Comparison of ENCODE assay signal across 9 cellular contexts in genomic region chr4:55124337-55125076, GRCh38. TPM values are rescaled to one million over a fixed set of nuclear protein-coding genes. Genes with fewer than 3 reads are reported as not detected.
DNase-seq lines count a peak whose midpoint lies in the region; ATAC-seq lines count a peak whose summit lies in the region.
"Had no signal": no experiment of that assay in that cellular context is flagged by ENCODE, and none has a peak within 500 bp of the region (broad histone marks: within the 10 kb centered on the region; RNA-seq: fewer than 3 reads in every experiment).

No MANE protein-coding gene starts in this region.

- H3K27ac Mint-ChIP-seq in activated T-cell treated with anti-CD3 and anti-CD28 coated beads, Interleukin-2, amount 50 U/mL, for 72 hours = no peak overlapping the region
- H3K27ac Mint-ChIP-seq: activated CD4-positive, alpha-beta T cell treated with anti-CD3 and anti-CD28 coated beads for 36 hours had no signal

- H3K27ac ChIP-seq in neuronal stem cell (replicated peaks; ENCODE audit: low read length) (no peak overlapping the region), aorta (ENCODE audit: low read depth in 1 of 2, low read length in 2 of 2) (no peak overlapping the region)

- H3K18ac ChIP-seq in neuronal stem cell (ENCODE audit: low read length) = peak overlapping the region; percentile 38

- peak overlapping the region; percentile 75 for H2BK5ac ChIP-seq in neuronal stem cell (ENCODE audit: low read length)

- intact Hi-C loops in left ventricle myocardium superior (cut with micrococcal nuclease) (no loop called here), aorta (cut with DNase I) (loop anchor here in 1 of 2 donors (10.0 kb wide), 1 partner anchor 110 kb away; no protein-coding TSS in a partner anchor)

- peak overlapping the region; percentile 54 to 77 for H3K4me3 ChIP-seq in neuronal stem cell (ENCODE audit: low read length in 2 of 2)
- peak overlapping the region in 1 of 2 donors; percentile 37 for H3K4me3 ChIP-seq in aorta (ENCODE audit: low read length in 2 of 2)

- peak overlapping the region; percentile 23 for H3K4ac ChIP-seq in neuronal stem cell (ENCODE audit: low read length)

- peak overlapping the region; percentile 100 for H3K4me2 ChIP-seq in neuronal stem cell (ENCODE audit: insufficient read depth, low read length, poor library complexity, severe bottlenecking)

- H4K8ac ChIP-seq in neuronal stem cell (ENCODE audit: low read depth, low read length) = no peak overlapping the region

- no CpG with 5 or more reads among the region's 34 CpGs for WGBS in neuronal stem cell (ENCODE audit: extremely low coverage in 2 of 2, insufficient read length in 2 of 2, insufficient replicate concordance in 1 of 2), 2 donors
- 24 to 38% methylated on average over 34 of the region's 34 CpGs for WGBS in aorta, 2 donors

- H3K4me1 ChIP-seq in neuronal stem cell (ENCODE audit: control insufficient read depth in 2 of 2, insufficient read depth in 1 of 2, low read depth in 1 of 2, low read length in 2 of 2) = peaks cover 6% of the 10 kb centered on the region in 2 donors
- peaks cover 0 to 3% of the 10 kb centered on the region in 2 donors for H3K4me1 ChIP-seq in aorta (ENCODE audit: control insufficient read depth in 1 of 2, insufficient read depth in 2 of 2, low read length in 2 of 2)

- peak overlapping the region; percentile 31 for H3K14ac ChIP-seq in neuronal stem cell (ENCODE audit: low read length)

- H3K9me3 Mint-ChIP-seq in activated T-cell treated with anti-CD3 and anti-CD28 coated beads, Interleukin-2, amount 50 U/mL, for 72 hours = no peaks in the 10 kb centered on the region

- H3K27me3 ChIP-seq in neuronal stem cell (ENCODE audit: control insufficient read depth in 3 of 3, insufficient read depth in 3 of 3, low read depth in 1 of 3, low read length in 3 of 3) (peaks cover 9 to 27% (median 26%) of the 10 kb centered on the region in 3 experiments), aorta (ENCODE audit: control insufficient read depth in 1 of 2, insufficient read depth in 2 of 2, low read length in 1 of 2) (no peaks in the 10 kb centered on the region)

- H2BK12ac ChIP-seq in neuronal stem cell (ENCODE audit: low read length) = no peak overlapping the region

- peak overlapping the region; percentile 95 for H2AFZ ChIP-seq in neuronal stem cell (ENCODE audit: low read length)

- H3K36me3 ChIP-seq in neuronal stem cell (replicated peaks in 1 of 2; ENCODE audit: control insufficient read depth in 2 of 2, insufficient read depth in 2 of 2, low read length in 2 of 2) (no peaks in the 10 kb centered on the region), aorta (ENCODE audit: control insufficient read depth in 1 of 2, insufficient read depth in 2 of 2, low read length in 1 of 2) (no peaks in the 10 kb centered on the region)

- no peaks in the 10 kb centered on the region for H3K36me3 Mint-ChIP-seq in activated T-cell treated with anti-CD3 and anti-CD28 coated beads, Interleukin-2, amount 50 U/mL, for 72 hours (ENCODE audit: insufficient read depth in 2 of 2)

- H3K9me3 ChIP-seq in neuronal stem cell (replicated peaks in 1 of 2; ENCODE audit: control insufficient read depth in 2 of 2, insufficient read depth in 1 of 2, low read depth in 1 of 2, low read length in 2 of 2) = no peaks in the 10 kb centered on the region
- no peaks in the 10 kb centered on the region for H3K9me3 ChIP-seq in aorta (ENCODE audit: control insufficient read depth, low read length)

- H2BK15ac ChIP-seq in neuronal stem cell (ENCODE audit: low read length) = no peak overlapping the region

- H3K4me3 Mint-ChIP-seq in activated T-cell treated with anti-CD3 and anti-CD28 coated beads, Interleukin-2, amount 50 U/mL, for 72 hours = peak overlapping the region in 1 of 2 donors; percentile 42
- H3K4me3 Mint-ChIP-seq: activated CD4-positive, alpha-beta T cell treated with anti-CD3 and anti-CD28 coated beads for 36 hours had no signal

- no peak overlapping the region for H2AK5ac ChIP-seq in neuronal stem cell (ENCODE audit: low read depth, low read length)

- peaks cover 10% of the 10 kb centered on the region for H3K4me1 Mint-ChIP-seq in activated T-cell treated with anti-CD3 and anti-CD28 coated beads, Interleukin-2, amount 50 U/mL, for 72 hours (ENCODE audit: low read depth)

- no peak overlapping the region for H4K91ac ChIP-seq in neuronal stem cell (ENCODE audit: low read depth, low read length, poor library complexity)

- peak overlapping the region; percentile 65 for H3K23ac ChIP-seq in neuronal stem cell (ENCODE audit: low read depth, low read length, poor library complexity)

- H3K79me1 ChIP-seq in neuronal stem cell (ENCODE audit: low read depth, low read length) = no peaks in the 10 kb centered on the region

- peaks cover 65% of the 10 kb centered on the region for H3K27me3 Mint-ChIP-seq in activated T-cell treated with anti-CD3 and anti-CD28 coated beads, Interleukin-2, amount 50 U/mL, for 72 hours (ENCODE audit: low read depth)

- ATAC-seq in left ventricle myocardium superior (peak; percentile 57), aorta (ENCODE audit: low FRiP score) (peak; percentile 47), HG03457 (IDR thresholded peaks at IDR 0.05; ENCODE audit: unreplicated experiment) (no peak)
- no peak for ATAC-seq in activated T-cell treated with anti-CD3 and anti-CD28 coated beads, Interleukin-2, amount 50 U/mL, for 72 hours (replicated peaks in 1 of 2)
- ATAC-seq: activated CD4-positive, alpha-beta T cell treated with anti-CD3 and anti-CD28 coated beads for 36 hours had no signal

- H3K9ac ChIP-seq in neuronal stem cell (ENCODE audit: low read depth, low read length, poor library complexity) = peak overlapping the region; percentile 12

- peak; percentile 2 for DNase-seq in stimulated activated CD4-positive, alpha-beta T cell treated with anti-CD3 and anti-CD28 coated beads, Interleukin-15, amount 100 ng/mL, for 24 hours
- no peak for DNase-seq in stimulated activated CD4-positive, alpha-beta T cell treated with anti-CD3 and anti-CD28 coated beads, Interleukin-4, amount 100 ng/mL, for 24 hours
- DNase-seq in left ventricle myocardium superior (peak; percentile 31), neuronal stem cell (ENCODE audit: low spot score) (peak; percentile 8), aorta (no peak), Ammon's horn (ENCODE audit: low spot score) (no peak)
- DNase-seq in activated T-cell treated with anti-CD3 and anti-CD28 coated beads, Interleukin-2, amount 50 U/mL, for 72 hours = no peak
- DNase-seq: activated CD4-positive, alpha-beta T cell treated with anti-CD3 and anti-CD28 coated beads for 36 hours had no signal

- H2BK120ac ChIP-seq in neuronal stem cell (ENCODE audit: low read depth, low read length) = no peak overlapping the region

RNA-seq across cellular contexts. Expression of gene KDR, which starts 0.9 kb away (rescaled TPM):
- total RNA-seq in left ventricle myocardium superior (21.2 TPM), aorta (10 to 100 TPM; 18.8 to 42.1 TPM)
- polyA plus RNA-seq in neuronal stem cell (2013, experiment 1 of 2) = 0.35 TPM
- polyA plus RNA-seq in neuronal stem cell (2013, experiment 2 of 2) = 0.37 TPM
- polyA plus RNA-seq in aorta = 1 to 10 TPM in 1 of 2 donors, under 1 TPM in 1; 0.46 to 1.4 TPM
- total RNA-seq in activated T-cell treated with anti-CD3 and anti-CD28 coated beads, Interleukin-2, amount 50 U/mL, for 72 hours = not detected
- total RNA-seq: activated CD4-positive, alpha-beta T cell treated with anti-CD3 and anti-CD28 coated beads for 36 hours had no signal

Comparison
In these comparisons a context has a peak if more than half of its experiments do, and no peak if none do; other contexts are left out.
1. DNase-seq: peak in stimulated activated CD4-positive, alpha-beta T cell treated with anti-CD3 and anti-CD28 coated beads, Interleukin-15, amount 100 ng/mL, for 24 hours (single experiment), left ventricle myocardium superior (single experiment) and neuronal stem cell (single experiment); none in stimulated activated CD4-positive, alpha-beta T cell treated with anti-CD3 and anti-CD28 coated beads, Interleukin-4, amount 100 ng/mL, for 24 hours (single experiment), aorta (0 of 2), activated T-cell treated with anti-CD3 and anti-CD28 coated beads, Interleukin-2, amount 50 U/mL, for 72 hours (0 of 2) and Ammon's horn (single experiment).
2. ATAC-seq: peak in left ventricle myocardium superior (single experiment) and aorta (single experiment); none in activated T-cell treated with anti-CD3 and anti-CD28 coated beads, Interleukin-2, amount 50 U/mL, for 72 hours (0 of 2) and HG03457 (single experiment).
3. RNA of gene KDR, which starts 0.9 kb away (total RNA-seq): 18.8 to 42.1 TPM in aorta and 21.2 TPM in left ventricle myocardium superior (single experiment); not detected in activated T-cell treated with anti-CD3 and anti-CD28 coated beads, Interleukin-2, amount 50 U/mL, for 72 hours; every median in the first group is over 10 times any median in the second.